Comparison of ENCODE assay signal across 21 cellular contexts in the genomic region with DNA sequence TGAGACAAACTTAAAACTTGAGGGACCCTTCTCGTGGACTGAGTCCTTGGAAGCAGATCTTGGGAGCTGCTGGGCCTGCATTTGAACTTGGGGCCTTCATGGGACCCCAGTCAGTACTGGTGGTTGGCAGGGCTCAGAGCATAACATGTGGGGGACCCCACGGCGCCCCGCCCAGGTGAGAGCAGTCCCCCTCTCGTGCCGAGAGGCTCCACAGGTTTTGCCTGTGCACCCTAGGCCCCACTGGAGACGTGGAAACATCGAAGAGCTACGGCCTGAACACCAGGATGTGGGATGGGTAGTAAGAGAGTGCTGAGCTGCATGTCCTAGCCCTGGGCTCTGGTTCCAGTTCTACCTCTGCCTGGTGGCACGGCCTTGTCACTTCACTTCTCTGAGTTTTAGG.
DNase-seq lines count a peak whose midpoint lies in the region; ATAC-seq, FAIRE-seq and TF ChIP-seq lines count a peak whose summit lies in the region.
"Had no signal": no experiment of that assay in that cellular context is flagged by ENCODE, and none has a peak within 500 bp of the region (broad histone marks: within the 10 kb centered on the region; RNA-seq: fewer than 3 reads in every experiment).

No MANE protein-coding gene starts in this region.

- H3K36me3 ChIP-seq in heart right ventricle (no peaks in the 10 kb centered on the region), mesenchymal stem cell (ENCODE audit: control insufficient read depth in 1 of 2, insufficient read depth in 2 of 2, low read depth in 1 of 2, low read length in 2 of 2) (peaks cover 0 to 18% of the 10 kb centered on the region in 2 experiments), small intestine (ENCODE audit: control insufficient read depth in 2 of 2, insufficient read depth in 2 of 2, low read length in 2 of 2) (no peaks in the 10 kb centered on the region)
- H3K36me3 ChIP-seq: BLaER1, MG63, Peyer's patch had no signal

- H2AFZ ChIP-seq in mesenchymal stem cell (ENCODE audit: low read depth, low read length), result no peak overlapping the region
- H2AFZ ChIP-seq: GM23248 had no signal

- WGBS in heart right ventricle, 2 donors, result 92 to 95% methylated on average over 10 of the region's 10 CpGs
- WGBS in mesenchymal stem cell, result 94% methylated on average over 9 of the region's 10 CpGs
- 92 to 94% (median 93%) methylated on average over 10 of the region's 10 CpGs for WGBS in small intestine, 3 donors

- peaks cover 6 to 11% of the 10 kb centered on the region in 2 donors for H3K27me3 Mint-ChIP-seq in stimulated activated naive B cell treated with anti-CD40 and anti-IgM and Interleukin-4, amounts not matched to agents 10 μg/mL and 1 μg/mL and 100 μg/mL, for 72 hours

- peak overlapping the region in 1 of 2 experiments; percentile 56 for H2BK12ac ChIP-seq in mesenchymal stem cell (ENCODE audit: low read length in 2 of 2)

- peak overlapping the region in 8 of 10 donors; percentile 20 to 58 (median 34) for H3K27ac ChIP-seq in heart right ventricle
- H3K27ac ChIP-seq in mesenchymal stem cell (ENCODE audit: low read length, poor library complexity, severe bottlenecking), result no peak overlapping the region
- H3K27ac ChIP-seq in small intestine (ENCODE audit: low read depth in 1 of 2, low read length in 1 of 2), result no peak overlapping the region
- H3K27ac ChIP-seq: GM23248 had no signal

- H3K18ac ChIP-seq in mesenchymal stem cell (ENCODE audit: low read depth in 1 of 2, low read length in 2 of 2), result no peak overlapping the region

- H3K4me2 ChIP-seq in mesenchymal stem cell (ENCODE audit: low read length, poor library complexity, severe bottlenecking), result no peak overlapping the region

- no peak overlapping the region for H2BK15ac ChIP-seq in mesenchymal stem cell (ENCODE audit: low read depth, poor library complexity, severe bottlenecking)

- DNase-seq in heart right ventricle (no peak), cardiac septum (ENCODE audit: low spot score) (no peak), mesenchymal stem cell (no peak), NCI-H526 (lab: John Stamatoyannopoulos, UW) (no peak), small intestine (no peak)
- DNase-seq in stimulated activated naive B cell treated with anti-CD40 and anti-IgM and Interleukin-4, amounts not matched to agents 10 μg/mL and 1 μg/mL and 100 μg/mL, for 72 hours, result no peak
- DNase-seq: CD4-positive, alpha-beta memory T cell; GF-D8; GM23248; Kasumi-1; MG63; NCI-H1048; NCI-H1436; NCI-H1930; NCI-H446; NCI-H69; Peyer's patch had no signal

- no peaks in the 10 kb centered on the region for H3K9me3 ChIP-seq in heart right ventricle
- H3K9me3 ChIP-seq in mesenchymal stem cell (ENCODE audit: control insufficient read depth, low read length), result no peaks in the 10 kb centered on the region
- H3K9me3 ChIP-seq in small intestine (ENCODE audit: control insufficient read depth, low read depth), result no peaks in the 10 kb centered on the region
- H3K9me3 ChIP-seq: BLaER1, MG63, Peyer's patch had no signal

- no peak overlapping the region for H3K4me3 ChIP-seq in heart right ventricle
- no peak overlapping the region for H3K4me3 ChIP-seq in mesenchymal stem cell (ENCODE audit: insufficient read depth in 1 of 2, low read depth in 1 of 2, low read length in 2 of 2)
- H3K4me3 ChIP-seq in small intestine (ENCODE audit: low read depth in 1 of 2, low read length in 2 of 2), result no peak overlapping the region
- H3K4me3 ChIP-seq: GM23248, MG63, Peyer's patch had no signal

- no peak overlapping the region for H3K4me3 Mint-ChIP-seq in stimulated activated naive B cell treated with anti-CD40 and anti-IgM and Interleukin-4, amounts not matched to agents 10 μg/mL and 1 μg/mL and 100 μg/mL, for 72 hours
- H3K4me3 Mint-ChIP-seq: CD4-positive, alpha-beta memory T cell had no signal

- H2BK5ac ChIP-seq in mesenchymal stem cell (ENCODE audit: low read depth, low read length, poor library complexity, severe bottlenecking), result no peak overlapping the region

- no peaks in the 10 kb centered on the region for H3K4me1 Mint-ChIP-seq in stimulated activated naive B cell treated with anti-CD40 and anti-IgM and Interleukin-4, amounts not matched to agents 10 μg/mL and 1 μg/mL and 100 μg/mL, for 72 hours
- H3K4me1 Mint-ChIP-seq: CD4-positive, alpha-beta memory T cell had no signal

- TF ChIP-seq CTCF in heart right ventricle (IDR thresholded peaks at IDR 0.05), result no peak

- no peak overlapping the region for H4K8ac ChIP-seq in mesenchymal stem cell (ENCODE audit: low read length)

- H3K4ac ChIP-seq in mesenchymal stem cell (ENCODE audit: low read depth in 1 of 2, low read length in 2 of 2), result no peak overlapping the region

- no peaks in the 10 kb centered on the region for H3K27me3 ChIP-seq in heart right ventricle
- H3K27me3 ChIP-seq in mesenchymal stem cell (ENCODE audit: control insufficient read depth in 1 of 2, insufficient read depth in 1 of 2, low read length in 2 of 2), result no peaks in the 10 kb centered on the region
- H3K27me3 ChIP-seq in small intestine (ENCODE audit: control insufficient read depth in 2 of 2, insufficient read depth in 2 of 2, low read length in 2 of 2), result no peaks in the 10 kb centered on the region
- H3K27me3 ChIP-seq: BLaER1, MG63, Peyer's patch had no signal

- no peak overlapping the region for H4K91ac ChIP-seq in mesenchymal stem cell (ENCODE audit: low read length)

- no peaks in the 10 kb centered on the region for H3K36me3 Mint-ChIP-seq in stimulated activated naive B cell treated with anti-CD40 and anti-IgM and Interleukin-4, amounts not matched to agents 10 μg/mL and 1 μg/mL and 100 μg/mL, for 72 hours
- H3K36me3 Mint-ChIP-seq: CD4-positive, alpha-beta memory T cell had no signal

- H3K14ac ChIP-seq in mesenchymal stem cell (ENCODE audit: low read length in 2 of 2), result no peak overlapping the region

- peak in 2 of 8 donors; percentile 5 to 11 for ATAC-seq in heart right ventricle
- ATAC-seq in stimulated activated naive B cell treated with anti-CD40 and anti-IgM and Interleukin-4, amounts not matched to agents 10 μg/mL and 1 μg/mL and 100 μg/mL, for 72 hours (replicated peaks), result no peak
- no peak for ATAC-seq in GM18520 (IDR thresholded peaks at IDR 0.05; ENCODE audit: unreplicated experiment)

- peaks cover 0 to 1% of the 10 kb centered on the region in 2 donors for H3K9me3 Mint-ChIP-seq in stimulated activated naive B cell treated with anti-CD40 and anti-IgM and Interleukin-4, amounts not matched to agents 10 μg/mL and 1 μg/mL and 100 μg/mL, for 72 hours

- intact Hi-C loops in heart right ventricle (cut with DNase I), result no loop called here
- intact Hi-C loops in cardiac septum (cut with DNase I), result no loop called here

- H2AK5ac ChIP-seq in mesenchymal stem cell (ENCODE audit: low read length, severe bottlenecking), result no peak overlapping the region

- H3K4me1 ChIP-seq in heart right ventricle, result peaks cover 27 to 60% (median 55%) of the 10 kb centered on the region in 9 donors
- H3K4me1 ChIP-seq in mesenchymal stem cell (ENCODE audit: control insufficient read depth, insufficient read depth, low read depth, low read length), result peaks cover 7% of the 10 kb centered on the region
- H3K4me1 ChIP-seq in small intestine (ENCODE audit: control insufficient read depth in 2 of 2, insufficient read depth in 1 of 2, low read depth in 1 of 2, low read length in 1 of 2), result peaks cover 0 to 7% of the 10 kb centered on the region in 2 donors

- no peak overlapping the region for H3K9ac ChIP-seq in mesenchymal stem cell (ENCODE audit: low read length)
- H3K9ac ChIP-seq: BLaER1, GM23248 had no signal

- FAIRE-seq in small intestine (lab: Jason Lieb, UNC), result no peak
- FAIRE-seq: A204.1, GM19239 had no signal

- H3K79me1 ChIP-seq in mesenchymal stem cell (replicated peaks; ENCODE audit: low read length, poor library complexity, severe bottlenecking), result no peaks in the 10 kb centered on the region

- peak overlapping the region; percentile 37 for H3K27ac Mint-ChIP-seq in stimulated activated naive B cell treated with anti-CD40 and anti-IgM and Interleukin-4, amounts not matched to agents 10 μg/mL and 1 μg/mL and 100 μg/mL, for 72 hours
- H3K27ac Mint-ChIP-seq: CD4-positive, alpha-beta memory T cell had no signal

- no peak overlapping the region for H3K23ac ChIP-seq in mesenchymal stem cell (ENCODE audit: low read length in 2 of 2)

- H2BK120ac ChIP-seq in mesenchymal stem cell (ENCODE audit: low read depth, low read length), result peak overlapping the region; percentile 38

Comparison
In these comparisons a context has a peak if more than half of its experiments do, and no peak if none do; other contexts are left out.
1. H3K27ac ChIP-seq: peak in heart right ventricle (8 of 10); none in mesenchymal stem cell (single experiment) and small intestine (0 of 2).